12 cellular contexts compared by ENCODE assay signal in the genomic region with DNA sequence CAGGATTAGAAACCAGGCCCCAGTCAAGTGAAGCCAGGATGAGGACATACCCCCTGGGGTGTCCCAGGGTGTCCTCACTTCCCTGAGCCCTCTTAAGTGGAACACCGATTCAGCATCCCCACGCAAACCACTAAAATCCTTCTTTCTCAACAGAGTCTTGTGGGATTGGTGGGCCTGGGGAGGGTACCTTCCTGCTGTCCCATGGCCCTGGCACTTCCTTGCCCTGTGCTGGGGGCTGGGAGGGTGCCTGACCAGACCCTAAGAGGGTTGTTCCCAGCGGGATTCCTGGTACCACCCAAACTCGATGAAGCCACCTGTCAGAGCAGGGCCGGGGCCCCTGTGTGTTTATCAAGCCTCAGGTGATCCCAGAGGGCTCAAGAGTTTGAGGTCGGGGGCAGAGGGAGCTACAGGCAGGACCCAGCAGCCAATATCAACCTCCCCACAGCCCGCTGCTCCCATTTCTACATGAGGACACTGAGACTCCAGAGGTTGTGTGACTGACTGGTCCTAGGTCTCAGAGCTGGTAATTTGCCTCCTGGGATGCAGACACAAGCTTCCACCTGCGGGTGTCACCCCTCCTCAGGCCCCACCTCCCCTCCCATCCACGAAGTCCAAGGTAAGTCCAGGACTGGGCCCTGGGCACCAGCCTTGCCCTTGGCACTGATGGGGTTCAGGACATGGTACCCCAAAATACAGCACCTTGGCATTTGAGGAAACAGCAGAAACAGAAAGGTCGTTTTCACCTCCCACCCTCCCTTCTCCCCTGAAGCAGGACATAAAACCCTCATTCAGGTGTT. TPM values are rescaled to one million over a fixed set of nuclear protein-coding genes. Genes with fewer than 3 reads are reported as not detected.
A peak's percentile ranks its signal among the peaks of the same experiment; 100 is the strongest.
DNase-seq lines count a peak whose midpoint lies in the region; ATAC-seq and TF ChIP-seq lines count a peak whose summit lies in the region.
"Had no signal": no experiment of that assay in that cellular context is flagged by ENCODE, and none has a peak within 500 bp of the region (broad histone marks: within the 10 kb centered on the region; RNA-seq: fewer than 3 reads in every experiment).

No MANE protein-coding gene starts in this region.

- H3K36me3 ChIP-seq in KMS-11 (ENCODE audit: insufficient read depth) (no peaks in the 10 kb centered on the region), spleen (no peaks in the 10 kb centered on the region), upper lobe of left lung (no peaks in the 10 kb centered on the region)
- H3K36me3 ChIP-seq: gastrocnemius medialis, suprapubic skin had no signal

- no peaks in the 10 kb centered on the region for H4K20me1 ChIP-seq in KMS-11 (ENCODE audit: insufficient read depth)

- H3K9me3 ChIP-seq in spleen (no peaks in the 10 kb centered on the region), upper lobe of left lung (no peaks in the 10 kb centered on the region)
- H3K9me3 ChIP-seq: gastrocnemius medialis, suprapubic skin had no signal

- CTCF ChIA-PET in activated CD8-positive, alpha-beta T cell treated with anti-CD3 and anti-CD28 coated beads for 36 hours (lab: Charles Lee), result interaction anchor here (0.6 to 12.6 kb wide), 4 partner anchors 17 to 559 kb away, joined by 3 to 193 read pairs (median 22); no protein-coding TSS in a partner anchor
- CTCF ChIA-PET in activated CD8-positive, alpha-beta T cell treated with anti-CD3 and anti-CD28 coated beads, Interleukin-2, amount 10 ng/mL, durations not matched to agents 7 days and 5 days (lab: Charles Lee), result interaction anchor here (1.0 to 4.1 kb wide), 5 partner anchors 17 to 393 kb away, joined by 3 to 51 read pairs (median 5); no protein-coding TSS in a partner anchor

- H3K9ac ChIP-seq in KMS-11, result no peak overlapping the region

- peaks cover 32% of the 10 kb centered on the region for H3K4me1 ChIP-seq in KMS-11 (ENCODE audit: low read depth, poor library complexity, severe bottlenecking)
- H3K4me1 ChIP-seq in spleen, result peaks cover 0 to 16% (median 13%) of the 10 kb centered on the region in 6 donors
- H3K4me1 ChIP-seq in upper lobe of left lung, result peaks cover 7 to 13% (median 11%) of the 10 kb centered on the region in 4 donors

- H3K4me3 Mint-ChIP-seq in activated CD8-positive, alpha-beta T cell treated with anti-CD3 and anti-CD28 coated beads for 36 hours, result no peak overlapping the region
- no peak overlapping the region for H3K4me3 Mint-ChIP-seq in activated CD8-positive, alpha-beta T cell treated with anti-CD3 and anti-CD28 coated beads, Interleukin-2, amount 10 ng/mL, durations not matched to agents 7 days and 5 days

- TF ChIP-seq POLR2A in spleen (IDR thresholded peaks at IDR 0.05), result no peak
- TF ChIP-seq POLR2A in upper lobe of left lung (IDR thresholded peaks at IDR 0.05), result no peak

- H3K27ac Mint-ChIP-seq in activated CD8-positive, alpha-beta T cell treated with anti-CD3 and anti-CD28 coated beads for 36 hours, result no peak overlapping the region
- no peak overlapping the region for H3K27ac Mint-ChIP-seq in activated CD8-positive, alpha-beta T cell treated with anti-CD3 and anti-CD28 coated beads, Interleukin-2, amount 10 ng/mL, durations not matched to agents 7 days and 5 days

- no peak for TF ChIP-seq EP300 in upper lobe of left lung (IDR thresholded peaks at IDR 0.05)

- H2AFZ ChIP-seq in KMS-11 (ENCODE audit: low read depth), result no peak overlapping the region

- no peak overlapping the region for H3K27ac ChIP-seq in KMS-11
- no peak overlapping the region for H3K27ac ChIP-seq in spleen
- no peak overlapping the region for H3K27ac ChIP-seq in upper lobe of left lung
- H3K27ac ChIP-seq: gastrocnemius medialis, suprapubic skin had no signal

- H3K36me3 Mint-ChIP-seq in activated CD8-positive, alpha-beta T cell treated with anti-CD3 and anti-CD28 coated beads for 36 hours (ENCODE audit: low read depth), result no peaks in the 10 kb centered on the region
- no peaks in the 10 kb centered on the region for H3K36me3 Mint-ChIP-seq in activated CD8-positive, alpha-beta T cell treated with anti-CD3 and anti-CD28 coated beads, Interleukin-2, amount 10 ng/mL, durations not matched to agents 7 days and 5 days (ENCODE audit: low read depth)

- no peak overlapping the region for H3K4me2 ChIP-seq in KMS-11

- WGBS in spleen, 5 donors, result 69 to 83% (median 79%) methylated on average over 4 to 10 of the region's 10 CpGs
- WGBS in upper lobe of left lung, 2 donors, result 81 to 82% methylated on average over 2 to 10 of the region's 10 CpGs

- POLR2A ChIA-PET in activated CD8-positive, alpha-beta T cell treated with anti-CD3 and anti-CD28 coated beads for 36 hours (lab: Charles Lee), result interaction anchor here (1.5 kb wide), 1 partner anchor 393 kb away, joined by 3 read pairs; no protein-coding TSS in a partner anchor
- POLR2A ChIA-PET in activated CD8-positive, alpha-beta T cell treated with anti-CD3 and anti-CD28 coated beads, Interleukin-2, amount 10 ng/mL, durations not matched to agents 7 days and 5 days (lab: Charles Lee), result no interaction called here

- no peak for ATAC-seq in activated CD8-positive, alpha-beta T cell treated with anti-CD3 and anti-CD28 coated beads for 36 hours
- no peak for ATAC-seq in activated CD8-positive, alpha-beta T cell treated with anti-CD3 and anti-CD28 coated beads, Interleukin-2, amount 10 ng/mL, durations not matched to agents 7 days and 5 days
- no peak for ATAC-seq in upper lobe of left lung (ENCODE audit: low FRiP score in 2 of 2)
- ATAC-seq: gastrocnemius medialis had no signal

- intact Hi-C loops in activated CD8-positive, alpha-beta T cell treated with anti-CD3 and anti-CD28 coated beads for 36 hours (cut with micrococcal nuclease), result loop anchor here (10.0 kb wide), 1 partner anchor 132 kb away; no protein-coding TSS in a partner anchor
- intact Hi-C loops in spleen (cut with DNase I; ENCODE audit: low total_unique reads), result loop anchor here (5.0 kb wide), 1 partner anchor 295 kb away; a partner anchor contains a TSS

- H3K4me1 Mint-ChIP-seq in activated CD8-positive, alpha-beta T cell treated with anti-CD3 and anti-CD28 coated beads for 36 hours (ENCODE audit: low read depth), result peaks cover 3% of the 10 kb centered on the region
- H3K4me1 Mint-ChIP-seq in activated CD8-positive, alpha-beta T cell treated with anti-CD3 and anti-CD28 coated beads, Interleukin-2, amount 10 ng/mL, durations not matched to agents 7 days and 5 days (ENCODE audit: low read depth), result peaks cover 2% of the 10 kb centered on the region

- DNase-seq in activated CD8-positive, alpha-beta T cell treated with anti-CD3 and anti-CD28 coated beads for 36 hours, result peak; percentile 9
- no peak for DNase-seq in activated CD8-positive, alpha-beta T cell treated with anti-CD3 and anti-CD28 coated beads, Interleukin-2, amount 10 ng/mL, durations not matched to agents 7 days and 5 days
- DNase-seq in epithelial cell of proximal tubule (ENCODE audit: low read depth) (no peak), spleen (peak; percentile 66), upper lobe of left lung (no peak), NOMO-1 (lab: John Stamatoyannopoulos, UW; ENCODE audit: unreplicated experiment in 2 of 2) (no peak)
- DNase-seq in stimulated activated naive CD4-positive, alpha-beta T cell (lab: John Stamatoyannopoulos, UW), result no peak
- DNase-seq: gastrocnemius medialis, IMR-90, NCI-H226 had no signal

- H3K27me3 ChIP-seq in KMS-11 (ENCODE audit: insufficient read depth, low read depth) (no peaks in the 10 kb centered on the region), spleen (replicated peaks in 1 of 7) (peaks cover 0 to 18% (median 0%) of the 10 kb centered on the region in 7 donors), upper lobe of left lung (no peaks in the 10 kb centered on the region)
- H3K27me3 ChIP-seq: gastrocnemius medialis, suprapubic skin had no signal

- no peaks in the 10 kb centered on the region for H3K79me2 ChIP-seq in KMS-11 (ENCODE audit: insufficient read depth, low read depth)

- H3K4me3 ChIP-seq in KMS-11 (IDR thresholded peaks at IDR 0.05; ENCODE audit: insufficient read depth, low read depth, low read length), result no peak overlapping the region
- H3K4me3 ChIP-seq in epithelial cell of proximal tubule (ENCODE audit: low read depth, low read length), result no peak overlapping the region
- H3K4me3 ChIP-seq in spleen, result no peak overlapping the region
- H3K4me3 ChIP-seq in upper lobe of left lung, result no peak overlapping the region
- H3K4me3 ChIP-seq: gastrocnemius medialis, suprapubic skin had no signal

- TF ChIP-seq CTCF in activated CD8-positive, alpha-beta T cell treated with anti-CD3 and anti-CD28 coated beads for 36 hours (IDR thresholded peaks at IDR 0.05), result no peak
- TF ChIP-seq CTCF in KMS-11 (conservative IDR thresholded peaks at IDR 0.05; ENCODE audit: low read depth, low read length) (peak; percentile 25), epithelial cell of proximal tubule (conservative IDR thresholded peaks at IDR 0.05; ENCODE audit: low read depth, low read length) (peak; percentile 17), spleen (IDR thresholded peaks at IDR 0.05 in 8 of 11, conservative IDR thresholded peaks at IDR 0.05 in 3 of 11) (no peak), upper lobe of left lung (IDR thresholded peaks at IDR 0.05) (no peak)

- H3K9me3 Mint-ChIP-seq in activated CD8-positive, alpha-beta T cell treated with anti-CD3 and anti-CD28 coated beads for 36 hours, result no peaks in the 10 kb centered on the region
- no peaks in the 10 kb centered on the region for H3K9me3 Mint-ChIP-seq in activated CD8-positive, alpha-beta T cell treated with anti-CD3 and anti-CD28 coated beads, Interleukin-2, amount 10 ng/mL, durations not matched to agents 7 days and 5 days (ENCODE audit: insufficient read depth)

- peaks cover 8% of the 10 kb centered on the region for H3K27me3 Mint-ChIP-seq in activated CD8-positive, alpha-beta T cell treated with anti-CD3 and anti-CD28 coated beads for 36 hours
- H3K27me3 Mint-ChIP-seq in activated CD8-positive, alpha-beta T cell treated with anti-CD3 and anti-CD28 coated beads, Interleukin-2, amount 10 ng/mL, durations not matched to agents 7 days and 5 days (ENCODE audit: low read depth), result peaks cover 5% of the 10 kb centered on the region

RNA-seq across cellular contexts. Expression of a gene that starts 31.4 kb away (rescaled TPM):
- total RNA-seq in activated CD8-positive, alpha-beta T cell treated with anti-CD3 and anti-CD28 coated beads for 36 hours, result 10 to 100 TPM; 40.2 to 44.3 TPM
- 10 to 100 TPM; 22.4 to 28.0 TPM for total RNA-seq in activated CD8-positive, alpha-beta T cell treated with anti-CD3 and anti-CD28 coated beads, Interleukin-2, amount 10 ng/mL, durations not matched to agents 7 days and 5 days
- total RNA-seq in epithelial cell of proximal tubule, result 50.9 and 85.7 TPM in 2 replicates
- 10 to 100 TPM; 42.4 to 63.0 (median 52.7) TPM for total RNA-seq in spleen
- 10 to 100 TPM; 22.1 to 32.5 (median 26.5) TPM for polyA plus RNA-seq in spleen
- total RNA-seq in upper lobe of left lung, result 10 to 100 TPM; 21.0 to 82.7 (median 48.0) TPM

Comparison
In these comparisons a context has a peak if more than half of its experiments do, and no peak if none do; other contexts are left out.
1. DNase-seq: peak in activated CD8-positive, alpha-beta T cell treated with anti-CD3 and anti-CD28 coated beads for 36 hours (single experiment) and spleen (single experiment); none in activated CD8-positive, alpha-beta T cell treated with anti-CD3 and anti-CD28 coated beads, Interleukin-2, amount 10 ng/mL, durations not matched to agents 7 days and 5 days (single experiment), epithelial cell of proximal tubule (single experiment), stimulated activated naive CD4-positive, alpha-beta T cell (0 of 6), upper lobe of left lung (0 of 2) and NOMO-1 (0 of 2).
2. CTCF ChIP-seq: peak in KMS-11 (single experiment) and epithelial cell of proximal tubule (single experiment); none in activated CD8-positive, alpha-beta T cell treated with anti-CD3 and anti-CD28 coated beads for 36 hours (single experiment), spleen (0 of 11) and upper lobe of left lung (0 of 6).